ENCODE assay signal across 28 cellular contexts in the genomic region with DNA sequence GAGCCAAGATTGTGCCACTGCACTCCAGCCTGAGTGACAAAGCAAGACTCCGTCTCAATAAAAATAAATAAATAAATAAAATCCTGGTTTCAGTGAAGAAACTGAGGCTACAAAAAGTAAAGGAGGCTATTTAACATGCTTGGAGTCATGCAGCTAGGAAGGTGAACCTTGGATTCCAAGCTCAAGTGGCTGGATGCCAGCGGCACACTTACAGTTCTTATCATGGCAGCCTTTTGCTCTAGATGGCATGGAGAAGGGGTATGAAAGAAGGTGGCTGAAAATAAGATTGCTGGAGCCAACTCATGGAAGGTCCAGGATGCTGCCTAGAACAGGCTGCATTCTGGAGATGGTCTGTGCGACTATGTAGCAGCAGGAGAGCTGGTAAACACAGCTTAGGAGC.
"Had no signal": no experiment of that assay in that cellular context is flagged by ENCODE, and none has a peak within 500 bp of the region (broad histone marks: within the 10 kb centered on the region; RNA-seq: fewer than 3 reads in every experiment).

No MANE protein-coding gene starts in this region.

- H3K4me3 ChIP-seq: ascending aorta, cardiac muscle cell had no signal

- H3K27ac ChIP-seq: ascending aorta, cardiac muscle cell, VCaP had no signal

- DNase-seq: activated B cell treated with CpG ODN at 0.5 μM for 24 hours; activated CD4-positive, alpha-beta memory T cell treated with anti-CD3 and anti-CD28 coated beads, Interleukin-2, amount 10 ng/mL, durations not matched to agents 7 days and 5 days; activated CD4-positive, alpha-beta T cell treated with anti-CD3 and anti-CD28 coated beads for 4 hours; activated CD4-positive, alpha-beta T cell treated with anti-CD3 and anti-CD28 coated beads, Interleukin-2, amount 10 ng/mL, durations not matched to agents 24 days and 14 days; activated CD4-positive, alpha-beta T cell treated with anti-CD3 and anti-CD28 coated beads, Interleukin-2, amount 50 U/mL, for 48 hours; activated CD4-positive, CD25-positive, alpha-beta regulatory T cell treated with anti-CD3 and anti-CD28 coated beads, Interleukin-2, amount 50 U/mL, for 72 hours; activated CD8-positive, alpha-beta memory T cell treated with anti-CD3 and anti-CD28 coated beads for 24 hours; activated CD8-positive, alpha-beta memory T cell treated with anti-CD3 and anti-CD28 coated beads, Interleukin-2, amount 10 ng/mL, durations not matched to agents 7 days and 5 days; activated CD8-positive, alpha-beta memory T cell treated with anti-CD3 and anti-CD28 coated beads, Interleukin-2, amount 50 U/mL, for 48 hours; activated CD8-positive, alpha-beta T cell treated with anti-CD3 and anti-CD28 coated beads, Interleukin-2, amount 10 ng/mL, durations not matched to agents 7 days and 5 days; activated effector memory CD4-positive, alpha-beta T cell treated with Interleukin-2 at 50 U/mL for 16 hours; activated gamma-delta T cell; activated naive CD4-positive, alpha-beta T cell treated with anti-CD3 and anti-CD28 coated beads, Interleukin-2, amount 10 ng/mL, durations not matched to agents 7 days and 5 days; activated naive CD4-positive, alpha-beta T cell treated with Interleukin-2 at 50 U/mL for 16 hours; activated naive CD8-positive, alpha-beta T cell treated with anti-CD3 and anti-CD28 coated beads, Interleukin-2, amount 10 ng/mL, durations not matched to agents 7 days and 5 days; activated naive CD8-positive, alpha-beta T cell treated with anti-CD3 and anti-CD28 coated beads, Interleukin-2, amount 50 U/mL, for 24 hours; activated T-cell treated with anti-CD3 and anti-CD28 coated beads, Interleukin-2, amount 50 U/mL, for 24 hours; activated T-cell treated with anti-CD3 and anti-CD28 coated beads, Interleukin-2, amount 50 U/mL, for 48 hours; amygdala; anterior cingulate cortex; caudate nucleus; T-cell; T-helper 2 cell; T-helper 9 cell had no signal

- H3K27me3 ChIP-seq: ascending aorta, cardiac muscle cell had no signal

- H3K36me3 ChIP-seq: cardiac muscle cell had no signal

- ATAC-seq: activated CD8-positive, alpha-beta memory T cell treated with anti-CD3 and anti-CD28 coated beads, Interleukin-2, amount 10 ng/mL, durations not matched to agents 7 days and 5 days; activated CD8-positive, alpha-beta T cell treated with anti-CD3 and anti-CD28 coated beads, Interleukin-2, amount 10 ng/mL, durations not matched to agents 7 days and 5 days; activated naive CD8-positive, alpha-beta T cell treated with anti-CD3 and anti-CD28 coated beads, Interleukin-2, amount 50 U/mL, for 24 hours; T-cell had no signal

- H3K4me1 ChIP-seq: ascending aorta had no signal

- FAIRE-seq: TTC549 had no signal

- H3K9me3 ChIP-seq: ascending aorta had no signal
